In genomic region chr17:59853168-59853918, GRCh38 we compare ENCODE assay signal across 2 cellular contexts.
A peak's percentile ranks its signal among the peaks of the same experiment; 100 is the strongest.
TF ChIP-seq lines count a peak whose summit lies in the region.

No MANE protein-coding gene starts in this region.

TF ChIP-seq in K562, 482 proteins besides CTCF, POLR2A, EP300 and RAD21 (continued from another document and continues in another):
- TF ChIP-seq ZNF609 (CRISPR knock-in tag; IDR thresholded peaks at IDR 0.05; ENCODE audit: borderline replicate concordance) (no peak), ZNF778 (CRISPR knock-in tag; IDR thresholded peaks at IDR 0.05) (no peak), ZNF23 (CRISPR knock-in tag; IDR thresholded peaks at IDR 0.05) (no peak), ZBTB11 (CRISPR knock-in tag; IDR thresholded peaks at IDR 0.05) (peak in 1 of 3 experiments; percentile 34; a peak in 1 of 6 replicates), BCL6 (CRISPR knock-in tag; IDR thresholded peaks at IDR 0.05) (no peak), ZBTB9 (CRISPR knock-in tag; IDR thresholded peaks at IDR 0.05) (no peak), ZNF57 (CRISPR knock-in tag; IDR thresholded peaks at IDR 0.05) (no peak), TRIM25 (IDR thresholded peaks at IDR 0.05; ENCODE audit: borderline replicate concordance) (no peak), PHTF2 (CRISPR knock-in tag; IDR thresholded peaks at IDR 0.05) (no peak), SIRT6 (IDR thresholded peaks at IDR 0.05; ENCODE audit: low read depth, low read length) (no peak), YBX1 (IDR thresholded peaks at IDR 0.05) (no peak), ZFP30 (CRISPR knock-in tag; IDR thresholded peaks at IDR 0.05; ENCODE audit: borderline replicate concordance) (no peak)

TF ChIP-seq in HepG2, 621 proteins besides CTCF, POLR2A, EP300 and RAD21 (continued from another document and continues in another):
- TF ChIP-seq ZXDC (CRISPR knock-in tag; IDR thresholded peaks at IDR 0.05) (no peak), E2F5 (CRISPR knock-in tag; conservative IDR thresholded peaks at IDR 0.05) (no peak), SALL2 (CRISPR knock-in tag; IDR thresholded peaks at IDR 0.05) (peak; percentile 24; the same call in 1 of the 2 replicates), CAMTA2 (CRISPR knock-in tag; IDR thresholded peaks at IDR 0.05; ENCODE audit: borderline replicate concordance) (no peak), ZNF318 (CRISPR knock-in tag; IDR thresholded peaks at IDR 0.05) (no peak), FOXJ3 (CRISPR knock-in tag; IDR thresholded peaks at IDR 0.05; ENCODE audit: borderline replicate concordance) (peak; percentile 94), ZFAT (CRISPR knock-in tag; conservative IDR thresholded peaks at IDR 0.05) (no peak), TRIM22 (IDR thresholded peaks at IDR 0.05) (no peak), E2F1 (CRISPR knock-in tag; IDR thresholded peaks at IDR 0.05) (no peak), MED8 (CRISPR knock-in tag; IDR thresholded peaks at IDR 0.05; ENCODE audit: insufficient replicate concordance) (peak; percentile 88), REL (CRISPR knock-in tag; conservative IDR thresholded peaks at IDR 0.05) (no peak), ZNF275 (CRISPR knock-in tag; IDR thresholded peaks at IDR 0.05; ENCODE audit: borderline replicate concordance) (peak; percentile 60; the same call in 1 of the 2 replicates), ZNF879 (CRISPR knock-in tag; IDR thresholded peaks at IDR 0.05) (no peak), PLRG1 (conservative IDR thresholded peaks at IDR 0.05) (no peak), ZBTB43 (CRISPR knock-in tag; conservative IDR thresholded peaks at IDR 0.05) (no peak), ZFP62 (CRISPR knock-in tag; IDR thresholded peaks at IDR 0.05) (no peak), ASH2L (IDR thresholded peaks at IDR 0.05; ENCODE audit: insufficient read length, low read depth, low read length) (peak; percentile 71), HOXA9 (CRISPR knock-in tag; IDR thresholded peaks at IDR 0.05; ENCODE audit: borderline replicate concordance) (no peak), THAP11 (CRISPR knock-in tag; IDR thresholded peaks at IDR 0.05) (peak; percentile 85), TMF1 (CRISPR knock-in tag; IDR thresholded peaks at IDR 0.05; ENCODE audit: low read depth) (no peak), ZNF878 (CRISPR knock-in tag; IDR thresholded peaks at IDR 0.05) (peak; percentile 97), ZNF3 (CRISPR knock-in tag; IDR thresholded peaks at IDR 0.05) (0 out of 2 replicates have a peak, but pooled peaks have one; percentile 47), ZBTB49 (CRISPR knock-in tag; IDR thresholded peaks at IDR 0.05; ENCODE audit: borderline replicate concordance) (no peak), RFXAP (CRISPR knock-in tag; IDR thresholded peaks at IDR 0.05; ENCODE audit: borderline replicate concordance) (no peak; the same call in 1 of the 2 replicates), KLF9 (CRISPR knock-in tag; IDR thresholded peaks at IDR 0.05; ENCODE audit: low read depth) (peak; percentile 90), KDM6A (CRISPR knock-in tag; IDR thresholded peaks at IDR 0.05; ENCODE audit: low read depth) (peak; percentile 72), SYNCRIP (IDR thresholded peaks at IDR 0.05; ENCODE audit: insufficient read depth, low read depth, low read length) (no peak), ZNF512B (CRISPR knock-in tag; IDR thresholded peaks at IDR 0.05; ENCODE audit: borderline replicate concordance) (0 out of 2 replicates have a peak, but pooled peaks have one; percentile 28)
